Comparison of ENCODE assay signal across 1 cellular context in genomic region chr4:74202062-74202586, GRCh38.
TF ChIP-seq lines count a peak whose summit lies in the region.

No MANE protein-coding gene starts in this region.

TF ChIP-seq in HepG2, 621 proteins besides CTCF, POLR2A, EP300 and RAD21 (continued from another document and continues in another):
- TF ChIP-seq CREB1 (IDR thresholded peaks at IDR 0.05) (no peak), CREB1 (CRISPR knock-in tag; IDR thresholded peaks at IDR 0.05) (peak; percentile 82), NR2F2 (IDR thresholded peaks at IDR 0.05; ENCODE audit: borderline replicate concordance, low read depth) (peak; percentile 99), HNRNPK (IDR thresholded peaks at IDR 0.05; ENCODE audit: low read depth, low read length, poor library complexity, severe bottlenecking) (no peak), ZKSCAN5 (CRISPR knock-in tag; IDR thresholded peaks at IDR 0.05) (no peak), ZNF354B (CRISPR knock-in tag; IDR thresholded peaks at IDR 0.05) (no peak), CREB3 (CRISPR knock-in tag; IDR thresholded peaks at IDR 0.05) (no peak), ZBTB34 (CRISPR knock-in tag; IDR thresholded peaks at IDR 0.05) (no peak), ZNF746 (CRISPR knock-in tag; IDR thresholded peaks at IDR 0.05) (0 out of 2 replicates have a peak, but pooled peaks have one; percentile 47), HHEX (CRISPR knock-in tag; IDR thresholded peaks at IDR 0.05) (peak; percentile 100), ZNF468 (CRISPR knock-in tag; IDR thresholded peaks at IDR 0.05) (no peak), ZNF235 (CRISPR knock-in tag; IDR thresholded peaks at IDR 0.05; ENCODE audit: borderline replicate concordance) (no peak), ZEB1 (IDR thresholded peaks at IDR 0.05; ENCODE audit: insufficient replicate concordance, low read depth) (peak; percentile 32), SMYD3 (CRISPR knock-in tag; IDR thresholded peaks at IDR 0.05) (peak; percentile 96), JUN (CRISPR knock-in tag; IDR thresholded peaks at IDR 0.05) (peak; percentile 78; the same call in 1 of the 2 replicates), MTERF4 (CRISPR knock-in tag; IDR thresholded peaks at IDR 0.05) (no peak), ATF7 (IDR thresholded peaks at IDR 0.05) (no peak), ATF7 (CRISPR knock-in tag; IDR thresholded peaks at IDR 0.05) (no peak; the same call in 1 of the 2 replicates), ZNF460 (CRISPR knock-in tag; IDR thresholded peaks at IDR 0.05; ENCODE audit: borderline replicate concordance) (no peak), ZNF788 (CRISPR knock-in tag; IDR thresholded peaks at IDR 0.05; ENCODE audit: borderline replicate concordance) (no peak), ZNF598 (CRISPR knock-in tag; IDR thresholded peaks at IDR 0.05; ENCODE audit: borderline replicate concordance) (no peak), CBX5 (CRISPR knock-in tag; IDR thresholded peaks at IDR 0.05; ENCODE audit: borderline replicate concordance) (0 out of 2 replicates have a peak, but pooled peaks have one; percentile 48), TRAFD1 (CRISPR knock-in tag; IDR thresholded peaks at IDR 0.05; ENCODE audit: borderline replicate concordance) (no peak), NFATC3 (CRISPR knock-in tag; IDR thresholded peaks at IDR 0.05) (no peak), MTA1 (CRISPR knock-in tag; IDR thresholded peaks at IDR 0.05; ENCODE audit: borderline replicate concordance) (no peak), DDIT3 (CRISPR knock-in tag; IDR thresholded peaks at IDR 0.05) (no peak), ZNF563 (CRISPR knock-in tag; IDR thresholded peaks at IDR 0.05) (no peak), ATF1 (CRISPR knock-in tag; IDR thresholded peaks at IDR 0.05) (no peak), MXD3 (CRISPR knock-in tag; IDR thresholded peaks at IDR 0.05) (no peak), RCOR2 (CRISPR knock-in tag; IDR thresholded peaks at IDR 0.05) (peak; percentile 97), SP2 (CRISPR knock-in tag; IDR thresholded peaks at IDR 0.05) (no peak), ZBED4 (CRISPR knock-in tag; IDR thresholded peaks at IDR 0.05; ENCODE audit: borderline replicate concordance) (peak; percentile 45; the same call in 1 of the 2 replicates), HINFP (CRISPR knock-in tag; IDR thresholded peaks at IDR 0.05; ENCODE audit: low read depth) (no peak), MTF1 (CRISPR knock-in tag; IDR thresholded peaks at IDR 0.05) (no peak), FOXK2 (IDR thresholded peaks at IDR 0.05) (peak; percentile 47; the same call in 1 of the 2 replicates)
- TF ChIP-seq, protein P1, sequence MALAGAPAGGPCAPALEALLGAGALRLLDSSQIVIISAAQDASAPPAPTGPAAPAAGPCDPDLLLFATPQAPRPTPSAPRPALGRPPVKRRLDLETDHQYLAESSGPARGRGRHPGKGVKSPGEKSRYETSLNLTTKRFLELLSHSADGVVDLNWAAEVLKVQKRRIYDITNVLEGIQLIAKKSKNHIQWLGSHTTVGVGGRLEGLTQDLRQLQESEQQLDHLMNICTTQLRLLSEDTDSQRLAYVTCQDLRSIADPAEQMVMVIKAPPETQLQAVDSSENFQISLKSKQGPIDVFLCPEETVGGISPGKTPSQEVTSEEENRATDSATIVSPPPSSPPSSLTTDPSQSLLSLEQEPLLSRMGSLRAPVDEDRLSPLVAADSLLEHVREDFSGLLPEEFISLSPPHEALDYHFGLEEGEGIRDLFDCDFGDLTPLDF (CRISPR knock-in tag; IDR thresholded peaks at IDR 0.05) = no peak
- TF ChIP-seq, protein P2, sequence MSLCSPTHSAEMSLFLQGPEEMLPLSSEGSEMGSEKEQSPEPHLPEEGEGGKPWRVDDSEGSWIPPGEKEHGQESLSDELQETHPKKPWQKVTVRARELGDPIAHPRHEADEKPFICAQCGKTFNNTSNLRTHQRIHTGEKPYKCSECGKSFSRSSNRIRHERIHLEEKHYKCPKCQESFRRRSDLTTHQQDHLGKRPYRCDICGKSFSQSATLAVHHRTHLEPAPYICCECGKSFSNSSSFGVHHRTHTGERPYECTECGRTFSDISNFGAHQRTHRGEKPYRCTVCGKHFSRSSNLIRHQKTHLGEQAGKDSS (CRISPR knock-in tag; IDR thresholded peaks at IDR 0.05; ENCODE audit: borderline replicate concordance, low read depth) = no peak
- TF ChIP-seq, protein P3, sequence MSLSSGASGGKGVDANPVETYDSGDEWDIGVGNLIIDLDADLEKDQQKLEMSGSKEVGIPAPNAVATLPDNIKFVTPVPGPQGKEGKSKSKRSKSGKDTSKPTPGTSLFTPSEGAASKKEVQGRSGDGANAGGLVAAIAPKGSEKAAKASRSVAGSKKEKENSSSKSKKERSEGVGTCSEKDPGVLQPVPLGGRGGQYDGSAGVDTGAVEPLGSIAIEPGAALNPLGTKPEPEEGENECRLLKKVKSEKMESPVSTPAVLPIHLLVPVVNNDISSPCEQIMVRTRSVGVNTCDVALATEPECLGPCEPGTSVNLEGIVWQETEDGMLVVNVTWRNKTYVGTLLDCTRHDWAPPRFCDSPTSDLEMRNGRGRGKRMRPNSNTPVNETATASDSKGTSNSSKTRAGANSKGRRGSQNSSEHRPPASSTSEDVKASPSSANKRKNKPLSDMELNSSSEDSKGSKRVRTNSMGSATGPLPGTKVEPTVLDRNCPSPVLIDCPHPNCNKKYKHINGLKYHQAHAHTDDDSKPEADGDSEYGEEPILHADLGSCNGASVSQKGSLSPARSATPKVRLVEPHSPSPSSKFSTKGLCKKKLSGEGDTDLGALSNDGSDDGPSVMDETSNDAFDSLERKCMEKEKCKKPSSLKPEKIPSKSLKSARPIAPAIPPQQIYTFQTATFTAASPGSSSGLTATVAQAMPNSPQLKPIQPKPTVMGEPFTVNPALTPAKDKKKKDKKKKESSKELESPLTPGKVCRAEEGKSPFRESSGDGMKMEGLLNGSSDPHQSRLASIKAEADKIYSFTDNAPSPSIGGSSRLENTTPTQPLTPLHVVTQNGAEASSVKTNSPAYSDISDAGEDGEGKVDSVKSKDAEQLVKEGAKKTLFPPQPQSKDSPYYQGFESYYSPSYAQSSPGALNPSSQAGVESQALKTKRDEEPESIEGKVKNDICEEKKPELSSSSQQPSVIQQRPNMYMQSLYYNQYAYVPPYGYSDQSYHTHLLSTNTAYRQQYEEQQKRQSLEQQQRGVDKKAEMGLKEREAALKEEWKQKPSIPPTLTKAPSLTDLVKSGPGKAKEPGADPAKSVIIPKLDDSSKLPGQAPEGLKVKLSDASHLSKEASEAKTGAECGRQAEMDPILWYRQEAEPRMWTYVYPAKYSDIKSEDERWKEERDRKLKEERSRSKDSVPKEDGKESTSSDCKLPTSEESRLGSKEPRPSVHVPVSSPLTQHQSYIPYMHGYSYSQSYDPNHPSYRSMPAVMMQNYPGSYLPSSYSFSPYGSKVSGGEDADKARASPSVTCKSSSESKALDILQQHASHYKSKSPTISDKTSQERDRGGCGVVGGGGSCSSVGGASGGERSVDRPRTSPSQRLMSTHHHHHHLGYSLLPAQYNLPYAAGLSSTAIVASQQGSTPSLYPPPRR (CRISPR knock-in tag; IDR thresholded peaks at IDR 0.05; ENCODE audit: borderline replicate concordance) = peak; percentile 100
- TF ChIP-seq, protein P4, sequence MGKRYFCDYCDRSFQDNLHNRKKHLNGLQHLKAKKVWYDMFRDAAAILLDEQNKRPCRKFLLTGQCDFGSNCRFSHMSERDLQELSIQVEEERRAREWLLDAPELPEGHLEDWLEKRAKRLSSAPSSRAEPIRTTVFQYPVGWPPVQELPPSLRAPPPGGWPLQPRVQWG (CRISPR knock-in tag; IDR thresholded peaks at IDR 0.05; ENCODE audit: borderline replicate concordance, low read depth) = no peak
- TF ChIP-seq, protein P5, sequence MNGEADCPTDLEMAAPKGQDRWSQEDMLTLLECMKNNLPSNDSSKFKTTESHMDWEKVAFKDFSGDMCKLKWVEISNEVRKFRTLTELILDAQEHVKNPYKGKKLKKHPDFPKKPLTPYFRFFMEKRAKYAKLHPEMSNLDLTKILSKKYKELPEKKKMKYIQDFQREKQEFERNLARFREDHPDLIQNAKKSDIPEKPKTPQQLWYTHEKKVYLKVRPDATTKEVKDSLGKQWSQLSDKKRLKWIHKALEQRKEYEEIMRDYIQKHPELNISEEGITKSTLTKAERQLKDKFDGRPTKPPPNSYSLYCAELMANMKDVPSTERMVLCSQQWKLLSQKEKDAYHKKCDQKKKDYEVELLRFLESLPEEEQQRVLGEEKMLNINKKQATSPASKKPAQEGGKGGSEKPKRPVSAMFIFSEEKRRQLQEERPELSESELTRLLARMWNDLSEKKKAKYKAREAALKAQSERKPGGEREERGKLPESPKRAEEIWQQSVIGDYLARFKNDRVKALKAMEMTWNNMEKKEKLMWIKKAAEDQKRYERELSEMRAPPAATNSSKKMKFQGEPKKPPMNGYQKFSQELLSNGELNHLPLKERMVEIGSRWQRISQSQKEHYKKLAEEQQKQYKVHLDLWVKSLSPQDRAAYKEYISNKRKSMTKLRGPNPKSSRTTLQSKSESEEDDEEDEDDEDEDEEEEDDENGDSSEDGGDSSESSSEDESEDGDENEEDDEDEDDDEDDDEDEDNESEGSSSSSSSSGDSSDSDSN (CRISPR knock-in tag; IDR thresholded peaks at IDR 0.05) = no peak
